In the genomic region with DNA sequence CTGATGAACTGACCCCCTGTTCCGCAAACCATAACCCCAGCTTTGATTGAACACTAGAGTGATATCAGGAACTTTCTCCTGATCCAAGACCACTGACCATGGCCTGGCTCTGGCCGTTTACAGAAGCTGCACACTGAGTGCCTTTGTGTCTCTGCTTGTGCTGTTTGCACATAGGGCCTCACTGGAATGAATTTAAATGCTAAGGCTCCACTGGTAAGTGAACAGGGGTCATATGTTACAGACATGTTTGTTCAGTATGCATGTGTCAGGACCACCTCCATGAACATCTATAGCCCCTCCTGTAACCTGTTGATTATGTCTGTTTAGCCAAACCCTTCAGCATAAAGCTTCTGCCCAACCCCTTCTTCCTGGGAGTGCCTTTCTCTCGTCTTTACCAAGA, we compare ENCODE assay signal across 10 cellular contexts.
"Had no signal": no experiment of that assay in that cellular context is flagged by ENCODE, and none has a peak within 500 bp of the region (broad histone marks: within the 10 kb centered on the region; RNA-seq: fewer than 3 reads in every experiment).

No MANE protein-coding gene starts in this region.

- H3K9me3 ChIP-seq: adrenal gland, ovary, right lobe of liver, spleen, thoracic aorta had no signal

- H3K27ac Mint-ChIP-seq: endodermal cell had no signal

- H3K4me3 Mint-ChIP-seq: endodermal cell had no signal

- H3K36me3 ChIP-seq: adrenal gland, ovary, right lobe of liver, spleen, thoracic aorta had no signal

- H3K9me3 Mint-ChIP-seq: naive B cell had no signal

- H3K36me3 Mint-ChIP-seq: naive B cell had no signal

- H3K4me1 Mint-ChIP-seq: endodermal cell had no signal

- H3K27ac ChIP-seq: adrenal gland, ovary, right lobe of liver, spleen, thoracic aorta had no signal

- ATAC-seq: left cardiac atrium had no signal

- H3K4me1 ChIP-seq: adrenal gland had no signal

- H3K4me3 ChIP-seq: adrenal gland, ovary, right lobe of liver, spleen, thoracic aorta had no signal

- DNase-seq: adrenal gland, endodermal cell, head of caudate nucleus, left cardiac atrium, midbrain, ovary had no signal

- H3K27me3 ChIP-seq: adrenal gland, ovary, right lobe of liver had no signal
